In genomic region chr3:113194747-113195400, GRCh38 we compare ENCODE assay signal across 14 cellular contexts. TPM values are rescaled to one million over a fixed set of nuclear protein-coding genes. Genes with fewer than 3 reads are reported as not detected.
DNase-seq lines count a peak whose midpoint lies in the region; ATAC-seq lines count a peak whose summit lies in the region.
"Had no signal": no experiment of that assay in that cellular context is flagged by ENCODE, and none has a peak within 500 bp of the region (broad histone marks: within the 10 kb centered on the region; RNA-seq: fewer than 3 reads in every experiment).

No MANE protein-coding gene starts in this region.

- H3K27me3 ChIP-seq in muscle layer of colon (ENCODE audit: control insufficient read depth in 1 of 2, insufficient read depth in 2 of 2, low read length in 2 of 2): no peaks in the 10 kb centered on the region
- no peaks in the 10 kb centered on the region for H3K27me3 ChIP-seq in naive thymus-derived CD4-positive, alpha-beta T cell (ENCODE audit: control insufficient read depth in 2 of 2, insufficient read depth in 2 of 2, low read length in 2 of 2)
- H3K27me3 ChIP-seq: stomach had no signal

- intact Hi-C loops in naive thymus-derived CD4-positive, alpha-beta T cell (cut with micrococcal nuclease): no loop called here

- POLR2A ChIA-PET in naive thymus-derived CD4-positive, alpha-beta T cell (lab: Charles Lee): no interaction called here

- ATAC-seq in naive thymus-derived CD4-positive, alpha-beta T cell: no peak

- no peak overlapping the region for H3K4me3 Mint-ChIP-seq in naive thymus-derived CD4-positive, alpha-beta T cell
- H3K4me3 Mint-ChIP-seq: activated T-cell treated with anti-CD3 and anti-CD28 coated beads, Interleukin-2, amount 50 U/mL, for 24 hours; T-helper 2 cell treated with Interferon-gamma antibody and Interleukin-4, amounts not matched to agents 5 μg/mL and 100 μg/mL, for 36 hours had no signal

- no peaks in the 10 kb centered on the region for H3K4me1 Mint-ChIP-seq in naive thymus-derived CD4-positive, alpha-beta T cell

- no peak overlapping the region for H3K9ac ChIP-seq in muscle layer of colon (ENCODE audit: low read length)

- H3K36me3 ChIP-seq in muscle layer of colon (ENCODE audit: insufficient read depth, low read length): no peaks in the 10 kb centered on the region
- no peaks in the 10 kb centered on the region for H3K36me3 ChIP-seq in naive thymus-derived CD4-positive, alpha-beta T cell (ENCODE audit: control insufficient read depth in 2 of 3, insufficient read depth in 3 of 3, low read length in 3 of 3)
- H3K36me3 ChIP-seq: stomach had no signal

- peaks cover 0 to 4% (median 0%) of the 10 kb centered on the region in 11 donors for H3K9me3 Mint-ChIP-seq in naive thymus-derived CD4-positive, alpha-beta T cell
- H3K9me3 Mint-ChIP-seq: activated T-cell treated with anti-CD3 and anti-CD28 coated beads, Interleukin-2, amount 50 U/mL, for 24 hours; T-helper 2 cell treated with Interferon-gamma antibody and Interleukin-4, amounts not matched to agents 5 μg/mL and 100 μg/mL, for 36 hours had no signal

- no peaks in the 10 kb centered on the region for H3K9me3 ChIP-seq in muscle layer of colon (ENCODE audit: low read length)
- no peaks in the 10 kb centered on the region for H3K9me3 ChIP-seq in naive thymus-derived CD4-positive, alpha-beta T cell (ENCODE audit: control insufficient read depth in 2 of 3, low read length in 3 of 3)
- H3K9me3 ChIP-seq: stomach had no signal

- H3K4me3 ChIP-seq in muscle layer of colon (ENCODE audit: low read depth in 1 of 2, low read length in 2 of 2): no peak overlapping the region
- H3K4me3 ChIP-seq in naive thymus-derived CD4-positive, alpha-beta T cell (ENCODE audit: low read length): no peak overlapping the region
- H3K4me3 ChIP-seq: skin epidermis, stomach had no signal

- H3K36me3 Mint-ChIP-seq in naive thymus-derived CD4-positive, alpha-beta T cell: no peaks in the 10 kb centered on the region

- H3K27ac ChIP-seq in caudate nucleus (ENCODE audit: low read depth, low read length): peak overlapping the region; percentile 11
- H3K27ac ChIP-seq in muscle layer of colon (ENCODE audit: low read depth, low read length): peak overlapping the region; percentile 73
- H3K27ac ChIP-seq in naive thymus-derived CD4-positive, alpha-beta T cell (ENCODE audit: low read depth, low read length): no peak overlapping the region

- H3K27me3 Mint-ChIP-seq in naive thymus-derived CD4-positive, alpha-beta T cell: peaks cover 0 to 8% (median 0%) of the 10 kb centered on the region in 5 donors
- H3K27me3 Mint-ChIP-seq: activated T-cell treated with anti-CD3 and anti-CD28 coated beads, Interleukin-2, amount 50 U/mL, for 24 hours had no signal

- no peak overlapping the region for H3K27ac Mint-ChIP-seq in naive thymus-derived CD4-positive, alpha-beta T cell
- H3K27ac Mint-ChIP-seq: activated T-cell treated with anti-CD3 and anti-CD28 coated beads, Interleukin-2, amount 50 U/mL, for 24 hours; T-helper 2 cell treated with Interferon-gamma antibody and Interleukin-4, amounts not matched to agents 5 μg/mL and 100 μg/mL, for 36 hours had no signal

- DNase-seq in DMS 273 treated with DMSO at 0.1 percent for 48 hours (lab: John Stamatoyannopoulos, UW) (peak; percentile 36), NCI-H1105 treated with DMSO at 0.1 percent for 48 hours (lab: John Stamatoyannopoulos, UW) (peak; percentile 77), caudate nucleus (lab: John Stamatoyannopoulos, UW) (peak in 2 of 61 donors; percentile 16 to 25), occipital lobe (lab: John Stamatoyannopoulos, UW) (no peak), NCI-H2227 (lab: John Stamatoyannopoulos, UW; ENCODE audit: unreplicated experiment) (no peak), SK-N-DZ (ENCODE audit: low spot score) (no peak)
- DNase-seq in naive thymus-derived CD4-positive, alpha-beta T cell: no peak
- DNase-seq: activated CD4-positive, alpha-beta T cell treated with anti-CD3 and anti-CD28 coated beads for 48 hours; activated T-cell treated with anti-CD3 and anti-CD28 coated beads, Interleukin-2, amount 50 U/mL, for 24 hours; Calu3; stomach had no signal

- CTCF ChIA-PET in naive thymus-derived CD4-positive, alpha-beta T cell (lab: Charles Lee): no interaction called here

- H3K4me1 ChIP-seq in muscle layer of colon (ENCODE audit: insufficient read depth, low read length): peaks cover 36% of the 10 kb centered on the region
- no peaks in the 10 kb centered on the region for H3K4me1 ChIP-seq in naive thymus-derived CD4-positive, alpha-beta T cell (ENCODE audit: control insufficient read depth in 2 of 2, insufficient read depth in 2 of 2, low read length in 2 of 2)

RNA-seq across cellular contexts. Expression of gene BOC, which starts 16.5 kb away (rescaled TPM):
- total RNA-seq in occipital lobe: 11.2 TPM
- under 1 TPM in 1 of 5 experiments, not detected in 4; 0.98 TPM for total RNA-seq in naive thymus-derived CD4-positive, alpha-beta T cell
- polyA plus RNA-seq in naive thymus-derived CD4-positive, alpha-beta T cell: not detected
- polyA plus RNA-seq in SK-N-DZ (2014; cell fraction: cytosol; rRNA removed): 4.7 and 5.0 TPM in 2 replicates
- 7.2 and 11.3 TPM in 2 replicates for polyA plus RNA-seq in SK-N-DZ (2014; cell fraction: nucleus; rRNA removed)

Comparison
In these comparisons a context has a peak if more than half of its experiments do, and no peak if none do; other contexts are left out.
1. DNase-seq: peak in DMS 273 treated with DMSO at 0.1 percent for 48 hours (single experiment) and NCI-H1105 treated with DMSO at 0.1 percent for 48 hours (single experiment); none in occipital lobe (single experiment), naive thymus-derived CD4-positive, alpha-beta T cell (0 of 9), NCI-H2227 (single experiment) and SK-N-DZ (single experiment).